In genomic region chr6:6678811-6679210, GRCh38 we compare ENCODE assay signal across 15 cellular contexts.
DNase-seq lines count a peak whose midpoint lies in the region; ATAC-seq and TF ChIP-seq lines count a peak whose summit lies in the region.
"Had no signal": no experiment of that assay in that cellular context is flagged by ENCODE, and none has a peak within 500 bp of the region (broad histone marks: within the 10 kb centered on the region; RNA-seq: fewer than 3 reads in every experiment).

No MANE protein-coding gene starts in this region.

- CTCF ChIA-PET in HEK293 (lab: Yijun Ruan, JAX): interaction anchor here (1.0 to 9.0 kb wide), 4 partner anchors 16 to 560 kb away, joined by 4 to 72 read pairs (median 32); no protein-coding TSS in a partner anchor

- peaks cover 8% of the 10 kb centered on the region for H3K4me1 ChIP-seq in HEK293 (ENCODE audit: control insufficient read depth, insufficient read depth, low read length)
- H3K4me1 ChIP-seq: breast epithelium had no signal

- H3K27ac Mint-ChIP-seq in CD14-positive monocyte: peak overlapping the region in 2 of 7 donors; percentile 60 to 77
- H3K27ac Mint-ChIP-seq: activated CD4-positive, alpha-beta memory T cell treated with anti-CD3 and anti-CD28 coated beads for 36 hours had no signal

- peaks cover 68% of the 10 kb centered on the region for H3K4me1 Mint-ChIP-seq in CD14-positive monocyte

- POLR2A ChIA-PET in HEK293 (lab: Yijun Ruan, JAX): no interaction called here

- intact Hi-C loops in CD14-positive monocyte (cut with micrococcal nuclease): loop anchor here (5.0 to 10.0 kb wide), 2 partner anchors 563 to 566 kb away; no protein-coding TSS in a partner anchor

- no peaks in the 10 kb centered on the region for H3K36me3 ChIP-seq in HEK293 (ENCODE audit: control insufficient read depth in 2 of 2, insufficient read depth in 1 of 2, low read length in 2 of 2)
- H3K36me3 ChIP-seq: breast epithelium had no signal

- DNase-seq in NCI-H345 treated with DMSO at 0.1 percent for 48 hours (lab: John Stamatoyannopoulos, UW; ENCODE audit: unreplicated experiment) (peak; percentile 21), islet precursor cell (peak; percentile 35), renal cortical epithelial cell (ENCODE audit: low read depth) (peak; percentile 71), CD14-positive monocyte (ENCODE audit: low spot score) (no peak), coronary artery (ENCODE audit: low spot score) (no peak)
- DNase-seq: activated CD4-positive, alpha-beta memory T cell treated with anti-CD3 and anti-CD28 coated beads for 36 hours; activated naive CD4-positive, alpha-beta T cell; glutamatergic neuron; left cardiac atrium; MV-4-11; NCI-H526 treated with DMSO at 0.1 percent for 48 hours; RPMI8226 had no signal

- H3K27me3 Mint-ChIP-seq in CD14-positive monocyte (ENCODE audit: low read depth in 3 of 3): peaks cover 0 to 1% (median 1%) of the 10 kb centered on the region in 3 donors

- no peaks in the 10 kb centered on the region for H3K9me3 ChIP-seq in HEK293 (ENCODE audit: control insufficient read depth, insufficient read depth, low read depth, low read length)
- H3K9me3 ChIP-seq: breast epithelium had no signal

- TF ChIP-seq CTCF in HEK293 (tag by site-specific recombination; IDR thresholded peaks at IDR 0.05) (no peak), CD14-positive monocyte (IDR thresholded peaks at IDR 0.05) (no peak), coronary artery (IDR thresholded peaks at IDR 0.05) (no peak)

- H3K9me3 Mint-ChIP-seq in CD14-positive monocyte: peaks cover 0 to 1% (median 0%) of the 10 kb centered on the region in 7 donors
- H3K9me3 Mint-ChIP-seq: activated CD4-positive, alpha-beta memory T cell treated with anti-CD3 and anti-CD28 coated beads for 36 hours had no signal

- ATAC-seq in GM21447 (IDR thresholded peaks at IDR 0.05; ENCODE audit: unreplicated experiment): no peak

- H3K36me3 Mint-ChIP-seq in CD14-positive monocyte: peaks cover 0 to 5% of the 10 kb centered on the region in 2 donors
- H3K36me3 Mint-ChIP-seq: activated CD4-positive, alpha-beta memory T cell treated with anti-CD3 and anti-CD28 coated beads for 36 hours had no signal

- no peak overlapping the region for H3K27ac ChIP-seq in HEK293 (ENCODE audit: extremely low read depth, low read depth, low read length)
- no peak overlapping the region for H3K27ac ChIP-seq in coronary artery
- H3K27ac ChIP-seq: breast epithelium had no signal

- H3K4me3 ChIP-seq in HEK293 (ENCODE audit: low read depth, low read length) (no peak overlapping the region), coronary artery (no peak overlapping the region)
- H3K4me3 ChIP-seq: breast epithelium had no signal

- peak overlapping the region in 1 of 2 donors; percentile 3 for H3K4me3 Mint-ChIP-seq in CD14-positive monocyte
- H3K4me3 Mint-ChIP-seq: activated CD4-positive, alpha-beta memory T cell treated with anti-CD3 and anti-CD28 coated beads for 36 hours had no signal

TF ChIP-seq in HEK293, 187 proteins besides CTCF, POLR2A, EP300 and RAD21:
- TF ChIP-seq KLF17 (tag by site-specific recombination; IDR thresholded peaks at IDR 0.05) (peak; percentile 78), REPIN1 (tag by site-specific recombination; IDR thresholded peaks at IDR 0.05; ENCODE audit: low read depth) (no peak), ZNF600 (tag by site-specific recombination; IDR thresholded peaks at IDR 0.05) (0 out of 2 replicates have a peak, but pooled peaks have one; percentile 17), ZNF292 (tag by site-specific recombination; IDR thresholded peaks at IDR 0.05; ENCODE audit: borderline replicate concordance, low read depth) (no peak), ZIC2 (tag by site-specific recombination; IDR thresholded peaks at IDR 0.05) (0 out of 2 replicates have a peak, but pooled peaks have one; percentile 16), ZFP41 (tag by site-specific recombination; IDR thresholded peaks at IDR 0.05; ENCODE audit: borderline replicate concordance) (no peak)

Comparison
In these comparisons a context has a peak if more than half of its experiments do, and no peak if none do; other contexts are left out.
1. DNase-seq: peak in NCI-H345 treated with DMSO at 0.1 percent for 48 hours (single experiment), islet precursor cell (single experiment) and renal cortical epithelial cell (single experiment); none in CD14-positive monocyte (single experiment) and coronary artery (single experiment).